20 cellular contexts compared by ENCODE assay signal in genomic region chr19:3364501-3364858, GRCh38. TPM values are rescaled to one million over a fixed set of nuclear protein-coding genes. Genes with fewer than 3 reads are reported as not detected.
DNase-seq lines count a peak whose midpoint lies in the region; ATAC-seq and TF ChIP-seq lines count a peak whose summit lies in the region.
"Had no signal": no experiment of that assay in that cellular context is flagged by ENCODE, and none has a peak within 500 bp of the region (broad histone marks: within the 10 kb centered on the region; RNA-seq: fewer than 3 reads in every experiment).

No MANE protein-coding gene starts in this region.

- no peaks in the 10 kb centered on the region for H3K9me3 ChIP-seq in Panc1 (ENCODE audit: control insufficient read depth, insufficient read depth, low read depth, low read length)
- H3K9me3 ChIP-seq in gastroesophageal sphincter: no peaks in the 10 kb centered on the region
- H3K9me3 ChIP-seq in stomach smooth muscle (ENCODE audit: control insufficient read depth in 2 of 2, low read length in 2 of 2): no peaks in the 10 kb centered on the region

- H3K9ac ChIP-seq in stomach smooth muscle (ENCODE audit: low read length in 2 of 2): peak overlapping the region in 1 of 2 donors; percentile 19

- 47 to 50% methylated on average over 3 to 4 of the region's 4 CpGs for WGBS in gastroesophageal sphincter (ENCODE audit: low coverage in 1 of 2), 2 donors

- TF ChIP-seq CTCF in 22Rv1 (IDR thresholded peaks at IDR 0.05) (no peak), Panc1 (IDR thresholded peaks at IDR 0.05) (no peak), gastroesophageal sphincter (IDR thresholded peaks at IDR 0.05) (no peak)

- in situ Hi-C loops in Panc1 (cut with HindIII; ENCODE audit: low pct_unique_long_range_greater_than_20kb, low sequenced_read_pairs): no loop called here

- DNase-seq in Panc1 (ENCODE audit: low read depth, low spot score) (no peak), RKO (ENCODE audit: low spot score) (no peak), SIG-M5 (lab: John Stamatoyannopoulos, UW) (no peak), NCI-H2171 (lab: John Stamatoyannopoulos, UW) (no peak)
- no peak for DNase-seq in activated CD4-positive, alpha-beta T cell treated with anti-CD3 and anti-CD28 coated beads for 1 hour
- DNase-seq: ACHN; activated CD4-positive, alpha-beta T cell treated with anti-CD3 and anti-CD28 coated beads for 48 hours; Calu3; effector CD4-positive, alpha-beta T cell; GOT3; mesendoderm; naive B cell; NCI-H510A; PC-9; T-helper 17 cell had no signal

- H3K27me3 ChIP-seq in Panc1 (ENCODE audit: control insufficient read depth, insufficient read depth, low read length) (no peaks in the 10 kb centered on the region), gastroesophageal sphincter (no peaks in the 10 kb centered on the region), stomach smooth muscle (ENCODE audit: control insufficient read depth in 1 of 2, insufficient read depth in 2 of 2, low read length in 2 of 2) (no peaks in the 10 kb centered on the region)

- BruUV-seq in Panc1 (replicated peaks; lab: Mats Ljungman, UMichigan): no TSS peak

- no peak overlapping the region for H3K4me3 ChIP-seq in Panc1 (ENCODE audit: low read depth in 2 of 2, low read length in 2 of 2)
- H3K4me3 ChIP-seq in gastroesophageal sphincter: no peak overlapping the region
- no peak overlapping the region for H3K4me3 ChIP-seq in stomach smooth muscle (ENCODE audit: low read length in 2 of 2)
- H3K4me3 ChIP-seq: PC-9 had no signal

- CTCF ChIA-PET in Panc1 (lab: Charles Lee): no interaction called here

- H3K36me3 ChIP-seq in Panc1 (ENCODE audit: control insufficient read depth, insufficient read depth, low read length) (no peaks in the 10 kb centered on the region), gastroesophageal sphincter (no peaks in the 10 kb centered on the region), stomach smooth muscle (ENCODE audit: control insufficient read depth in 2 of 2, insufficient read depth in 2 of 2, low read length in 2 of 2) (no peaks in the 10 kb centered on the region)

- no peak for TF ChIP-seq EP300 in gastroesophageal sphincter (IDR thresholded peaks at IDR 0.05)

- H3K4me1 ChIP-seq in Panc1 (ENCODE audit: control insufficient read depth, insufficient read depth, low read length) (peaks cover 35% of the 10 kb centered on the region), gastroesophageal sphincter (peaks cover 0 to 63% (median 13%) of the 10 kb centered on the region in 3 donors), stomach smooth muscle (ENCODE audit: control insufficient read depth, insufficient read depth, low read length) (peaks cover 66% of the 10 kb centered on the region)

- intact Hi-C loops in Panc1 (cut with micrococcal nuclease; ENCODE audit: unreplicated experiment): no loop called here

- POLR2A ChIA-PET in Panc1 (lab: Charles Lee): interaction anchor here (0.5 kb wide), 1 partner anchor 8 kb away, joined by 5 read pairs; no protein-coding TSS in a partner anchor

- no peak for TF ChIP-seq POLR2A in gastroesophageal sphincter (IDR thresholded peaks at IDR 0.05)

- H3K27ac ChIP-seq in 22Rv1: peak overlapping the region; percentile 81
- H3K27ac ChIP-seq in Panc1 (ENCODE audit: low read length): peak overlapping the region; percentile 91
- H3K27ac ChIP-seq in gastroesophageal sphincter: peak overlapping the region; percentile 98 to 100 (median 100)
- peak overlapping the region; percentile 97 for H3K27ac ChIP-seq in stomach smooth muscle (ENCODE audit: low read length)
- H3K27ac ChIP-seq: PC-9 had no signal

- no peak for ATAC-seq in Panc1
- ATAC-seq in gastroesophageal sphincter: no peak
- ATAC-seq: activated naive CD4-positive, alpha-beta T cell treated with anti-CD3 and anti-CD28 coated beads, Interleukin-2, amount 50 U/mL, for 72 hours; sciatic nerve; T-helper 17 cell had no signal

RNA-seq across cellular contexts. Expression of gene NFIC, which starts 1.9 kb away (rescaled TPM):
- total RNA-seq in Panc1 (2021; ENCODE audit: unreplicated experiment): 120 TPM
- 56.0 TPM for polyA plus RNA-seq in Panc1 (2012; ENCODE audit: insufficient read length)
- total RNA-seq in gastroesophageal sphincter: 100 to 1,000 TPM; 125 to 285 (median 155) TPM
